Comparison of ENCODE assay signal across 8 cellular contexts in genomic region chr17:7294614-7295153, GRCh38. TPM values are rescaled to one million over a fixed set of nuclear protein-coding genes. Genes with fewer than 3 reads are reported as not detected.
DNase-seq lines count a peak whose midpoint lies in the region; ATAC-seq and TF ChIP-seq lines count a peak whose summit lies in the region.

Gene YBX2 (minus strand): TSS chr17:7294639. CDS start chr17:7294500, 139 bp downstream.

- CTCF ChIA-PET in Caco-2 (lab: Charles Lee): no interaction called here

- H3K4me1 ChIP-seq in Caco-2 (0 out of 2 replicates have a peak, but pooled peaks cover 10% of the 10 kb centered on the region), HUES48 (ENCODE audit: control insufficient read depth, insufficient read depth, low read length) (peaks cover 9% of the 10 kb centered on the region), Peyer's patch (peaks cover 0 to 48% (median 17%) of the 10 kb centered on the region in 4 donors), heart left ventricle (peaks cover 2 to 71% (median 45%) of the 10 kb centered on the region in 12 donors), gastrocnemius medialis (peaks cover 47 to 57% of the 10 kb centered on the region in 2 donors)

- H3K4me1 Mint-ChIP-seq in Caco-2 (ENCODE audit: low read depth, unreplicated experiment): peaks cover 6% of the 10 kb centered on the region

- H3K36me3 ChIP-seq in Caco-2 (ENCODE audit: control insufficient read depth, insufficient read depth, low read length) (no peaks in the 10 kb centered on the region; the same call in 1 of the 2 replicates), HUES48 (ENCODE audit: control insufficient read depth, insufficient read depth, low read length) (no peaks in the 10 kb centered on the region), Peyer's patch (no peaks in the 10 kb centered on the region), heart left ventricle (no peaks in the 10 kb centered on the region), gastrocnemius medialis (no peaks in the 10 kb centered on the region)

- DNase-seq in Caco-2: peak; percentile 95 to 96
- DNase-seq in Peyer's patch: peak; percentile 72 to 98 (median 94)
- DNase-seq in activated gamma-delta T cell treated with Interleukin-2 at 50 U/mL for 16 hours: peak; percentile 68
- peak; percentile 72 to 86 (median 81) for DNase-seq in heart left ventricle
- DNase-seq in gastrocnemius medialis: peak; percentile 77 to 92
- DNase-seq in kidney glomerular epithelial cell (lab: John Stamatoyannopoulos, UW): no peak

- peak; percentile 38 to 45 for TF ChIP-seq POLR2A in Peyer's patch (IDR thresholded peaks at IDR 0.05)
- no peak for TF ChIP-seq POLR2A in heart left ventricle (IDR thresholded peaks at IDR 0.05)
- TF ChIP-seq POLR2A in gastrocnemius medialis (IDR thresholded peaks at IDR 0.05): peak in 1 of 2 donors; percentile 6

- no peaks in the 10 kb centered on the region for H3K9me3 ChIP-seq in Caco-2
- no peaks in the 10 kb centered on the region; the same call in 1 of the 2 replicates for H3K9me3 ChIP-seq in HUES48 (ENCODE audit: control insufficient read depth, insufficient read depth, low read length)
- peaks cover 0 to 3% (median 0%) of the 10 kb centered on the region in 4 donors for H3K9me3 ChIP-seq in Peyer's patch
- no peaks in the 10 kb centered on the region for H3K9me3 ChIP-seq in heart left ventricle
- no peaks in the 10 kb centered on the region for H3K9me3 ChIP-seq in gastrocnemius medialis

- TF ChIP-seq CTCF in Caco-2 (IDR thresholded peaks at IDR 0.05; ENCODE audit: insufficient read depth in 1 of 2, low read depth in 1 of 2, low read length in 1 of 2, severe bottlenecking in 1 of 2, unreplicated experiment in 1 of 2) (no peak), Peyer's patch (IDR thresholded peaks at IDR 0.05) (peak in 3 of 6 experiments; percentile 19 to 34 (median 32)), heart left ventricle (IDR thresholded peaks at IDR 0.05) (no peak), gastrocnemius medialis (IDR thresholded peaks at IDR 0.05 in 4 of 5, conservative IDR thresholded peaks at IDR 0.05 in 1 of 5) (no peak)

- ATAC-seq in heart left ventricle (peak in 3 of 4 donors; percentile 17 to 44 (median 28)), gastrocnemius medialis (peak; percentile 29 to 31), GM19328 (IDR thresholded peaks at IDR 0.05; ENCODE audit: unreplicated experiment) (no peak)

- H3K27me3 ChIP-seq in Caco-2 (replicated peaks; ENCODE audit: control insufficient read depth, insufficient read depth, low read length) (no peaks in the 10 kb centered on the region), HUES48 (ENCODE audit: control insufficient read depth, insufficient read depth, low read length) (peaks cover 27% of the 10 kb centered on the region), Peyer's patch (no peaks in the 10 kb centered on the region), heart left ventricle (peaks cover 0 to 57% (median 29%) of the 10 kb centered on the region in 9 donors), gastrocnemius medialis (no peaks in the 10 kb centered on the region)

- no peak within 1 kb of the TSS for H3K9ac ChIP-seq in HUES48 (ENCODE audit: low read depth, low read length)

- in situ Hi-C loops in gastrocnemius medialis (cut with MboI; ENCODE audit: low sequenced_read_pairs in 4 of 4): no loop called here

- H3K27me3 Mint-ChIP-seq in Caco-2 (ENCODE audit: insufficient read depth, unreplicated experiment): no peaks in the 10 kb centered on the region

- intact Hi-C loops in Caco-2 (cut with micrococcal nuclease; ENCODE audit: unreplicated experiment) (loop anchor here (1.0 kb wide), 1 partner anchor 13 kb away; the partner anchor contains the start of gene SLC2A4), heart left ventricle (cut with DNase I) (loop anchor here in 2 of 10 donors (5.0 to 10.0 kb wide), 2 partner anchors 247 to 250 kb away; partner anchors contain the start of gene SLC16A11 (in 1 of the 2)), gastrocnemius medialis (cut with DNase I; ENCODE audit: low total_unique reads) (no loop called here)

- H3K27ac Mint-ChIP-seq in Caco-2 (ENCODE audit: unreplicated experiment): peak within 1 kb of the TSS; percentile 61

- peak within 1 kb of the TSS; percentile 47 for H3K27ac ChIP-seq in HUES48 (ENCODE audit: low read depth, low read length)
- H3K27ac ChIP-seq in Peyer's patch: peak within 1 kb of the TSS; percentile 10 to 92 (median 71)
- H3K27ac ChIP-seq in heart left ventricle: peak within 1 kb of the TSS in 6 of 12 donors; percentile 50 to 85 (median 78)
- H3K27ac ChIP-seq in gastrocnemius medialis: peak within 1 kb of the TSS; percentile 95 to 100 (median 98)

- POLR2A ChIA-PET in Caco-2 (lab: Charles Lee): no interaction called here

- no peaks in the 10 kb centered on the region for H3K9me3 Mint-ChIP-seq in Caco-2 (ENCODE audit: unreplicated experiment)

- H3K4me3 ChIP-seq in Caco-2 (ENCODE audit: low read depth, low read length) (peak within 1 kb of the TSS; percentile 49), HUES48 (ENCODE audit: low read depth, low read length) (peak within 1 kb of the TSS; percentile 66), Peyer's patch (peak within 1 kb of the TSS; percentile 17 to 54 (median 48)), heart left ventricle (peak within 1 kb of the TSS in 11 of 12 donors; percentile 1 to 41 (median 30)), gastrocnemius medialis (peak within 1 kb of the TSS; percentile 39 to 52 (median 48))

- no TSS peak for BruUV-seq in Caco-2 (replicated peaks; lab: Mats Ljungman, UMichigan)

- peak within 1 kb of the TSS; percentile 73 for H3K4me3 Mint-ChIP-seq in Caco-2 (ENCODE audit: unreplicated experiment)

- WGBS in heart left ventricle, 4 donors: 2 to 13% (median 4%) methylated on average over 11 to 57 of the region's 57 CpGs

- no peaks in the 10 kb centered on the region for H3K36me3 Mint-ChIP-seq in Caco-2 (ENCODE audit: insufficient read depth, unreplicated experiment)

RNA-seq across cellular contexts. Expression of gene YBX2, which starts in this region (rescaled TPM):
- total RNA-seq in Caco-2 (2022) (21.1 and 27.6 TPM in 2 replicates), Peyer's patch (10 to 100 TPM; 20.7 to 70.0 (median 24.6) TPM), heart left ventricle (1 to 10 TPM in 1 of 9 donors, under 1 TPM in 8; 0.32 to 1.6 (median 0.56) TPM), gastrocnemius medialis (1 to 10 TPM in 1 of 4 donors, under 1 TPM in 2, not detected in 1; 0.42 to 2.2 (median 0.46) TPM)
- polyA plus RNA-seq in heart left ventricle: 1 to 10 TPM in 1 of 2 donors, under 1 TPM in 1; 0.43 to 2.0 TPM

Comparison
In these comparisons a context has a peak if more than half of its experiments do, and no peak if none do; other contexts are left out.
1. POLR2A ChIP-seq: peak in Peyer's patch (2 of 2); none in heart left ventricle (0 of 2).
2. Peak in every context shown above with its lines, with median percentiles within 50 percentile points of each other: H3K4me3 ChIP-seq.